In genomic region chr2:113088173-113088992, GRCh38 we compare ENCODE assay signal across 1 cellular context.
TF ChIP-seq lines count a peak whose summit lies in the region.

No MANE protein-coding gene starts in this region.

TF ChIP-seq in HepG2, 621 proteins besides CTCF, POLR2A, EP300 and RAD21 (continued from another document):
- TF ChIP-seq HNF4G (IDR thresholded peaks at IDR 0.05; ENCODE audit: borderline replicate concordance, low read depth, low read length) (peak; percentile 85), HNF4G (CRISPR knock-in tag; IDR thresholded peaks at IDR 0.05; ENCODE audit: borderline replicate concordance, low read depth) (peak; percentile 88), ARNTL (CRISPR knock-in tag; IDR thresholded peaks at IDR 0.05) (no peak; the same call in 1 of the 2 replicates), ZNF670 (CRISPR knock-in tag; IDR thresholded peaks at IDR 0.05; ENCODE audit: borderline replicate concordance) (no peak), TOE1 (CRISPR knock-in tag; IDR thresholded peaks at IDR 0.05) (no peak), CC2D1A (CRISPR knock-in tag; IDR thresholded peaks at IDR 0.05) (no peak), ZNF782 (CRISPR knock-in tag; IDR thresholded peaks at IDR 0.05; ENCODE audit: borderline replicate concordance) (no peak), SMAD9 (CRISPR knock-in tag; IDR thresholded peaks at IDR 0.05) (no peak), ZNF616 (CRISPR knock-in tag; IDR thresholded peaks at IDR 0.05; ENCODE audit: low read depth) (no peak), HCFC1 (IDR thresholded peaks at IDR 0.05; ENCODE audit: low read depth, low read length) (no peak), ZNF441 (CRISPR knock-in tag; IDR thresholded peaks at IDR 0.05; ENCODE audit: borderline replicate concordance) (no peak; the same call in 1 of the 2 replicates), TEF (CRISPR knock-in tag; IDR thresholded peaks at IDR 0.05) (no peak), DDIT3 (CRISPR knock-in tag; IDR thresholded peaks at IDR 0.05) (no peak), E2F2 (CRISPR knock-in tag; IDR thresholded peaks at IDR 0.05; ENCODE audit: borderline replicate concordance) (no peak), ZNF30 (CRISPR knock-in tag; IDR thresholded peaks at IDR 0.05) (no peak), ZNF484 (CRISPR knock-in tag; IDR thresholded peaks at IDR 0.05; ENCODE audit: borderline replicate concordance, low read depth) (no peak), TGIF2 (CRISPR knock-in tag; IDR thresholded peaks at IDR 0.05) (no peak; the same call in 1 of the 2 replicates), ZNF724P (CRISPR knock-in tag; IDR thresholded peaks at IDR 0.05; ENCODE audit: borderline replicate concordance) (no peak; the same call in 1 of the 2 replicates), FOXA1 (IDR thresholded peaks at IDR 0.05) (no peak; the same call in 1 of the 2 replicates), FOXA1 (CRISPR knock-in tag; IDR thresholded peaks at IDR 0.05) (peak; percentile 82), DNMT1 (CRISPR knock-in tag; IDR thresholded peaks at IDR 0.05) (no peak), ZNF44 (CRISPR knock-in tag; IDR thresholded peaks at IDR 0.05) (no peak), MTF1 (CRISPR knock-in tag; IDR thresholded peaks at IDR 0.05) (no peak), MYC (CRISPR knock-in tag; IDR thresholded peaks at IDR 0.05; ENCODE audit: borderline replicate concordance) (no peak), HES4 (CRISPR knock-in tag; IDR thresholded peaks at IDR 0.05; ENCODE audit: borderline replicate concordance) (no peak), ZFX (CRISPR knock-in tag; IDR thresholded peaks at IDR 0.05; ENCODE audit: low read depth) (no peak), NR1H2 (CRISPR knock-in tag; IDR thresholded peaks at IDR 0.05; ENCODE audit: borderline replicate concordance, low read depth) (no peak), TCF7 (IDR thresholded peaks at IDR 0.05; ENCODE audit: low read depth) (peak; percentile 81), ZNF235 (CRISPR knock-in tag; IDR thresholded peaks at IDR 0.05; ENCODE audit: borderline replicate concordance) (no peak), ZNF121 (CRISPR knock-in tag; IDR thresholded peaks at IDR 0.05) (peak; percentile 56; the same call in 1 of the 2 replicates), GPN1 (CRISPR knock-in tag; IDR thresholded peaks at IDR 0.05; ENCODE audit: borderline replicate concordance) (no peak), ZNF749 (CRISPR knock-in tag; IDR thresholded peaks at IDR 0.05; ENCODE audit: borderline replicate concordance) (no peak), SOX5 (CRISPR knock-in tag; IDR thresholded peaks at IDR 0.05; ENCODE audit: borderline replicate concordance) (peak; percentile 79), MAFG (CRISPR knock-in tag; IDR thresholded peaks at IDR 0.05) (no peak), HIC2 (CRISPR knock-in tag; IDR thresholded peaks at IDR 0.05; ENCODE audit: low read depth) (no peak), CREB1 (IDR thresholded peaks at IDR 0.05) (no peak), CREB1 (CRISPR knock-in tag; IDR thresholded peaks at IDR 0.05) (no peak), LRRFIP1 (CRISPR knock-in tag; conservative IDR thresholded peaks at IDR 0.05) (no peak), NFIC (IDR thresholded peaks at IDR 0.05; ENCODE audit: low read length) (0 out of 2 replicates have a peak, but pooled peaks have one; percentile 48), PRMT3 (CRISPR knock-in tag; IDR thresholded peaks at IDR 0.05; ENCODE audit: borderline replicate concordance, low read depth) (no peak), PHF20 (CRISPR knock-in tag; IDR thresholded peaks at IDR 0.05) (no peak), GTF3A (CRISPR knock-in tag; conservative IDR thresholded peaks at IDR 0.05) (no peak), ZNF292 (CRISPR knock-in tag; IDR thresholded peaks at IDR 0.05; ENCODE audit: borderline replicate concordance, low read depth) (0 out of 2 replicates have a peak, but pooled peaks have one; percentile 47), ZBTB3 (CRISPR knock-in tag; IDR thresholded peaks at IDR 0.05; ENCODE audit: borderline replicate concordance, low read depth) (no peak), MNT (IDR thresholded peaks at IDR 0.05) (no peak), ZNF256 (CRISPR knock-in tag; conservative IDR thresholded peaks at IDR 0.05) (no peak), PBX2 (CRISPR knock-in tag; IDR thresholded peaks at IDR 0.05) (no peak), ZNF883 (CRISPR knock-in tag; IDR thresholded peaks at IDR 0.05; ENCODE audit: not compliant biosample characterization) (no peak), PATZ1 (CRISPR knock-in tag; IDR thresholded peaks at IDR 0.05) (peak; percentile 91), TCF7L2 (IDR thresholded peaks at IDR 0.05; ENCODE audit: low read depth, low read length) (no peak), SUZ12 (IDR thresholded peaks at IDR 0.05; ENCODE audit: low read depth, low read length) (no peak), FOXK1 (CRISPR knock-in tag; IDR thresholded peaks at IDR 0.05; ENCODE audit: borderline replicate concordance, low read depth) (no peak), ATF7 (IDR thresholded peaks at IDR 0.05) (no peak), ATF7 (CRISPR knock-in tag; IDR thresholded peaks at IDR 0.05) (no peak), ZNF329 (CRISPR knock-in tag; IDR thresholded peaks at IDR 0.05; ENCODE audit: low read depth) (no peak), ZNF274 (CRISPR knock-in tag; IDR thresholded peaks at IDR 0.05) (no peak; the same call in 1 of the 2 replicates), TFDP2 (CRISPR knock-in tag; IDR thresholded peaks at IDR 0.05) (peak; percentile 36), HHEX (CRISPR knock-in tag; IDR thresholded peaks at IDR 0.05) (no peak), ZBTB20 (CRISPR knock-in tag; IDR thresholded peaks at IDR 0.05; ENCODE audit: borderline replicate concordance, low read depth) (peak; percentile 66; the same call in 1 of the 2 replicates)
